8 cellular contexts compared by ENCODE assay signal in the genomic region with DNA sequence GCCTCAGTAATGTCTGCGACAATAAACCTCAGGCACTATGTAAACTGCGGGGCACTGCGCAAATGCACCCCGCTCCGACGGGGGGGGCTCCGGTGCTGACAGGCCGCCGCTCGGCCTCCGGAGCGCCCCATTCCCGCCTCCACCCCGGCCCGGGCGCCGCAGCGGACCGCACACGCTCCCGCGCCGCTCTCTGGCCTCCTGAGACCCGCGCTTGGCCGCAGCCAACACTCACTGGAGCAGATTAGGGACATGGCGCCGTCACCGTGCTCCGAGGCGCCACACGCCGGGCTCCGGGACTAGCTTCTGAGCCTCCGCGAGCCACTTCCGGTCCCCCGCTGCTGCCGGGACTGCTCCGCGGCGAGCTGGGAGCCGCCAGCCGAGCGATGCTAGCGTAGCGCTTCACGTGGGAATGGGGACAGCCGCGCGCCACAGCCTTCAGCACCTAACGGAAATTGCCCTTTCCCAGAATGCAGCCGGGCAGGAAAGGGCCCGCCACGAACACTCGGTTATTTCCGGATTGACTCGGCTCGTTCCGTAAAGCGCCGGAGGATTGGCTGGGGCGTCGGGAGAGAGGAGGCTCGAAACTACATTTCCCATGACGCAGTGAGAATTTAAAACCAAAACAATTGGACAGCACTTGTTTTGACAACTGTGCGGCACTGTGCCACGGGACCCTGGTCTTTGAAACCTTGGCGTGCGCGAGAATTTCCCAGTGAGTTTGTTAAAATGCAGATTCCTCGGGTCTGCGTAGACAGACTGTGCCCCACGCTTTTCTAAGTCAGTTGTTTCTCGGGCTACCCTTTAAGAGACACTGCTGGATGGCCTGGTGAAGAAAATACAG.
DNase-seq lines count a peak whose midpoint lies in the region; ATAC-seq and TF ChIP-seq lines count a peak whose summit lies in the region.

TSS of gene PRPF19 (minus strand) at position 454 of the 841 bp plus-strand sequence. CDS start at position 251, 203 bp downstream.

- TF ChIP-seq CTCF in choroid plexus epithelial cell (conservative IDR thresholded peaks at IDR 0.05; ENCODE audit: low read depth, low read length) = no peak

- ATAC-seq in HG03439 (IDR thresholded peaks at IDR 0.05; ENCODE audit: unreplicated experiment) = peak; percentile 74

- DNase-seq in AG20443 (ENCODE audit: low spot score) (peak; percentile 97), NCI-H510A treated with DMSO at 0.1 percent for 48 hours (lab: John Stamatoyannopoulos, UW) (peak; percentile 97), choroid plexus epithelial cell (ENCODE audit: low read depth) (peak; percentile 96), kidney tubule cell (ENCODE audit: low spot score) (peak; percentile 96)
- peak; percentile 99 for DNase-seq in activated CD4-positive, alpha-beta T cell treated with anti-CD3 and anti-CD28 coated beads for 24 hours (ENCODE audit: low read depth in 2 of 2)
- DNase-seq in stimulated activated CD4-positive, alpha-beta T cell treated with anti-CD3 and anti-CD28 coated beads, Interleukin-1b, Interleukin-23, amount 100 ng/mL, for 24 hours (ENCODE audit: low read depth in 4 of 4, low spot score in 1 of 4) = peak; percentile 93 to 98 (median 97)

- peak within 1 kb of the TSS; percentile 90 for H3K4me3 ChIP-seq in choroid plexus epithelial cell (ENCODE audit: low read depth, low read length)

- peak; percentile 96 for TF ChIP-seq POLR2A in GM19099 (IDR thresholded peaks at IDR 0.05; ENCODE audit: extremely low read depth, insufficient read length, low read depth)

Comparison
In these comparisons a context has a peak if more than half of its experiments do, and no peak if none do; other contexts are left out.
1. Peak in every context shown above with its lines: DNase-seq, ATAC-seq and H3K4me3 ChIP-seq.